ENCODE assay signal across 21 cellular contexts in genomic region chr10:130707389-130707979, GRCh38.
DNase-seq lines count a peak whose midpoint lies in the region; ATAC-seq, FAIRE-seq and TF ChIP-seq lines count a peak whose summit lies in the region.
"Had no signal": no experiment of that assay in that cellular context is flagged by ENCODE, and none has a peak within 500 bp of the region (broad histone marks: within the 10 kb centered on the region; RNA-seq: fewer than 3 reads in every experiment).

No MANE protein-coding gene starts in this region.

- no peak overlapping the region for H2AFZ ChIP-seq in H9 (ENCODE audit: low read length)
- no peak overlapping the region for H2AFZ ChIP-seq in K562 (ENCODE audit: low read depth, low read length)

- H3K9me1 ChIP-seq in K562 (ENCODE audit: control insufficient read depth, insufficient read depth, low read length) = no peaks in the 10 kb centered on the region

- H3K4me1 ChIP-seq in A549 (no peaks in the 10 kb centered on the region), H9 (ENCODE audit: insufficient read depth, low read length) (no peaks in the 10 kb centered on the region), K562 (replicated peaks in 1 of 2; ENCODE audit: control insufficient read depth in 2 of 2, insufficient read depth in 2 of 2, low read length in 2 of 2) (peaks cover 0 to 3% of the 10 kb centered on the region in 2 experiments; a peak in 2 of 5 replicates)
- H3K4me1 ChIP-seq: SJCRH30 had no signal

- POLR2A ChIA-PET in A549 (lab: Yijun Ruan, JAX) (no interaction called here), K562 (lab: Yijun Ruan, JAX) (interaction anchor here (0.6 kb wide), 1 partner anchor 22 kb away, joined by 3 read pairs; no protein-coding TSS in a partner anchor)

- TF ChIP-seq EP300 in A549 (IDR thresholded peaks at IDR 0.05) (no peak), K562 (IDR thresholded peaks at IDR 0.05; ENCODE audit: low read length) (no peak)

- DNase-seq in A549 (ENCODE audit: low read depth in 1 of 2, low spot score in 1 of 2) (peak in 1 of 2 experiments; percentile 7), H9 (peak; percentile 43), NCI-H526 treated with DMSO at 0.1 percent for 48 hours (lab: John Stamatoyannopoulos, UW) (peak; percentile 1), K562 (ENCODE audit: extremely low read depth in 1 of 4, low spot score in 3 of 4) (peak in 1 of 4 experiments; percentile 2), NCI-H1092 (lab: John Stamatoyannopoulos, UW) (no peak), hippocampal formation (lab: John Stamatoyannopoulos, UW) (no peak), inferior parietal cortex (ENCODE audit: extremely low spot score) (no peak)
- no peak for DNase-seq in activated T-cell treated with anti-CD3 and anti-CD28 coated beads, Interleukin-2, amount 50 U/mL, for 4 hours
- DNase-seq: HCEC 1CT, IMR-90, Kasumi-1, NCI-H1048, NCI-H1436, NCI-H2029, NCI-H345, NCI-H524 treated with DMSO at 0.1 percent for 48 hours, SJCRH30, T-helper 1 cell had no signal

- H4K5ac ChIP-seq in H9 (ENCODE audit: insufficient read length, low read depth, low read length) = no peak overlapping the region

- H3K36me3 Mint-ChIP-seq in H9 (ENCODE audit: insufficient read depth in 1 of 3, low read depth in 3 of 3) = no peaks in the 10 kb centered on the region
- H3K36me3 Mint-ChIP-seq in activated T-cell treated with anti-CD3 and anti-CD28 coated beads, Interleukin-2, amount 50 U/mL, for 4 hours (ENCODE audit: insufficient read depth) = no peaks in the 10 kb centered on the region

- H3K79me2 ChIP-seq in H9 (ENCODE audit: insufficient read depth, low read length) (no peaks in the 10 kb centered on the region), K562 (ENCODE audit: control insufficient read depth, insufficient read depth, low read length) (no peaks in the 10 kb centered on the region)

- H3K4me3 Mint-ChIP-seq in H9 = no peak overlapping the region
- no peak overlapping the region for H3K4me3 Mint-ChIP-seq in activated T-cell treated with anti-CD3 and anti-CD28 coated beads, Interleukin-2, amount 50 U/mL, for 4 hours
- H3K4me3 Mint-ChIP-seq: B cell had no signal

- TF ChIP-seq POLR2A in A549 (IDR thresholded peaks at IDR 0.05; ENCODE audit: low read length) (no peak), K562 (conservative IDR thresholded peaks at IDR 0.05) (no peak)

- H3K9me3 ChIP-seq in A549 (no peaks in the 10 kb centered on the region), H9 (ENCODE audit: control insufficient read depth, low read depth, low read length) (no peaks in the 10 kb centered on the region), K562 (replicated peaks; ENCODE audit: control insufficient read depth, insufficient read depth, low read depth, low read length) (no peaks in the 10 kb centered on the region)
- H3K9me3 ChIP-seq: SJCRH30 had no signal

- no peak overlapping the region for H2BK5ac ChIP-seq in H9 (ENCODE audit: insufficient read length, low read length)

- FAIRE-seq in A549 (lab: Jason Lieb, UNC) = no peak
- no peak for FAIRE-seq in K562 (lab: Jason Lieb, UNC)
- FAIRE-seq: HTR-8/SVneo, RCC 7860 had no signal

- H2BK12ac ChIP-seq in H9 (ENCODE audit: insufficient read length, low read depth, low read length) = no peak overlapping the region

- TF ChIP-seq CTCF in A549 (IDR thresholded peaks at IDR 0.05) = no peak
- peak; percentile 60; the same call in 2 of the 3 replicates for TF ChIP-seq CTCF in H9 (conservative IDR thresholded peaks at IDR 0.05)
- 0 out of 6 replicates have a peak, but pooled peaks of 2 of the 3 experiments have one; percentile 5 to 23 for TF ChIP-seq CTCF in K562 (IDR thresholded peaks at IDR 0.05 in 2 of 3, conservative IDR thresholded peaks at IDR 0.05 in 1 of 3; ENCODE audit: insufficient read depth in 2 of 3, low read depth in 1 of 3, low read length in 3 of 3)

- no peak overlapping the region for H3K4me2 ChIP-seq in A549
- no peak overlapping the region for H3K4me2 ChIP-seq in H9 (ENCODE audit: insufficient read depth, insufficient read length, low read length)
- H3K4me2 ChIP-seq in K562 (ENCODE audit: insufficient read depth, low read length) = no peak overlapping the region

- no peak overlapping the region for H3K9ac ChIP-seq in H9 (ENCODE audit: extremely low read depth, insufficient read length, low read length)
- H3K9ac ChIP-seq in K562 (ENCODE audit: insufficient read depth in 1 of 2, low read depth in 2 of 2, low read length in 2 of 2) = no peak overlapping the region

- peaks cover 8% of the 10 kb centered on the region for H3K27me3 Mint-ChIP-seq in H9 (ENCODE audit: low read depth)
- no peaks in the 10 kb centered on the region for H3K27me3 Mint-ChIP-seq in activated T-cell treated with anti-CD3 and anti-CD28 coated beads, Interleukin-2, amount 50 U/mL, for 4 hours (ENCODE audit: low read depth)
- H3K27me3 Mint-ChIP-seq: B cell had no signal

- no peak overlapping the region for H3K14ac ChIP-seq in H9 (ENCODE audit: insufficient read depth, low read length)

- no peak overlapping the region for H3K18ac ChIP-seq in H9 (ENCODE audit: insufficient read length, low read depth, low read length)

- H3K27me3 ChIP-seq in H9 (ENCODE audit: insufficient read depth, low read length) (no peaks in the 10 kb centered on the region), K562 (ENCODE audit: control insufficient read depth in 2 of 2, insufficient read depth in 2 of 2, low read length in 2 of 2) (no peaks in the 10 kb centered on the region; a peak in 1 of 5 replicates)
- H3K27me3 ChIP-seq: SJCRH30 had no signal

- peaks cover 0 to 5% of the 10 kb centered on the region in 2 experiments; a peak in 1 of 4 replicates for H3K4me1 Mint-ChIP-seq in H9
- no peaks in the 10 kb centered on the region for H3K4me1 Mint-ChIP-seq in activated T-cell treated with anti-CD3 and anti-CD28 coated beads, Interleukin-2, amount 50 U/mL, for 4 hours (ENCODE audit: low read depth)
- H3K4me1 Mint-ChIP-seq: B cell had no signal

- no peak overlapping the region for H3K23ac ChIP-seq in H9 (ENCODE audit: insufficient read length, low read depth, low read length)

- H3K79me1 ChIP-seq in H9 (ENCODE audit: insufficient read depth, low read depth, low read length, poor library complexity, severe bottlenecking) = no peaks in the 10 kb centered on the region

- H3K23me2 ChIP-seq in H9 (ENCODE audit: insufficient read length, low read depth, low read length, poor library complexity, severe bottlenecking) = no peaks in the 10 kb centered on the region

- WGBS in A549 (ENCODE audit: missing lambda C conversion rate) = 3% methylated on average over 7 of the region's 7 CpGs
- WGBS in H9 (ENCODE audit: extremely low coverage, insufficient read length, low lambda C conversion rate) = no CpG with 5 or more reads among the region's 7 CpGs
- WGBS in K562 (ENCODE audit: insufficient coverage, low coverage, missing lambda C conversion rate) = 5% methylated on average over 6 of the region's 7 CpGs

- H3K36me3 ChIP-seq in K562 (ENCODE audit: control insufficient read depth, insufficient read depth, low read length) = no peaks in the 10 kb centered on the region
- H3K36me3 ChIP-seq: SJCRH30 had no signal

- BruUV-seq in K562 (replicated peaks; lab: Mats Ljungman, UMichigan) = no TSS peak

- no peak overlapping the region for H3K4ac ChIP-seq in H9 (ENCODE audit: low read depth, low read length)

- in situ Hi-C loops in K562 (cut with MboI) = no loop called here

- H4K91ac ChIP-seq in H9 (ENCODE audit: insufficient read length, low read depth, low read length) = no peak overlapping the region

- intact Hi-C loops in K562 (cut with micrococcal nuclease) = no loop called here

- H2BK120ac ChIP-seq in H9 (ENCODE audit: low read depth, low read length, poor library complexity, severe bottlenecking) = no peak overlapping the region

- H4K20me1 ChIP-seq in H9 (ENCODE audit: control insufficient read depth, insufficient read depth, insufficient read length) (no peaks in the 10 kb centered on the region), K562 (replicated peaks; ENCODE audit: control insufficient read depth, insufficient read depth, low read length) (no peaks in the 10 kb centered on the region)

- H3K56ac ChIP-seq in H9 (ENCODE audit: insufficient read length, low read depth, low read length) = no peak overlapping the region

- CTCF ChIA-PET in A549 (lab: Yijun Ruan, JAX) (no interaction called here), K562 (lab: Yijun Ruan, JAX; ENCODE audit: low intra/inter-chr PET ratio) (no interaction called here)

- H3K9me3 Mint-ChIP-seq in H9 = no peaks in the 10 kb centered on the region
- no peaks in the 10 kb centered on the region for H3K9me3 Mint-ChIP-seq in activated T-cell treated with anti-CD3 and anti-CD28 coated beads, Interleukin-2, amount 50 U/mL, for 4 hours

- H2BK15ac ChIP-seq in H9 (ENCODE audit: low read depth, low read length) = no peak overlapping the region

- ATAC-seq in A549 (peak in 1 of 2 experiments; percentile 45; a peak in 1 of 6 replicates), K562 (peak; percentile 65; the same call in 2 of the 3 replicates)
- ATAC-seq in activated T-cell treated with anti-CD3 and anti-CD28 coated beads, Interleukin-2, amount 50 U/mL, for 4 hours = no peak

- H2AK5ac ChIP-seq in H9 (ENCODE audit: insufficient read length, low read length) = no peak overlapping the region

- no peak overlapping the region for H3K27ac Mint-ChIP-seq in H9
- H3K27ac Mint-ChIP-seq: B cell had no signal

- no peak overlapping the region for H4K8ac ChIP-seq in H9 (replicated peaks; ENCODE audit: insufficient read length, low read depth, low read length)

- no peak for TF ChIP-seq RAD21 in A549 (conservative IDR thresholded peaks at IDR 0.05 in 1 of 2, IDR thresholded peaks at IDR 0.05 in 1 of 2)
- TF ChIP-seq RAD21 in K562 (CRISPR knock-in tag; conservative IDR thresholded peaks at IDR 0.05 in 1 of 2, IDR thresholded peaks at IDR 0.05 in 1 of 2) = no peak

- H3T11ph ChIP-seq in H9 (ENCODE audit: low read length) = no peak overlapping the region

- H3K27ac ChIP-seq in A549 (no peak overlapping the region), H9 (ENCODE audit: insufficient read length, low read depth, low read length) (no peak overlapping the region), K562 (ENCODE audit: extremely low read depth, low read depth, low read length) (no peak overlapping the region)
- H3K27ac ChIP-seq: SJCRH30 had no signal

- no peak overlapping the region for H3K4me3 ChIP-seq in A549
- H3K4me3 ChIP-seq in K562 = no peak overlapping the region
- H3K4me3 ChIP-seq: SJCRH30 had no signal

- H2BK20ac ChIP-seq in H9 (ENCODE audit: low read depth, low read length, poor library complexity, severe bottlenecking) = no peak overlapping the region

TF ChIP-seq in A549, 52 proteins besides CTCF, POLR2A, EP300 and RAD21 (continues in another document):
- TF ChIP-seq ZNF302 (CRISPR knock-in tag; IDR thresholded peaks at IDR 0.05) = no peak

TF ChIP-seq in K562, 482 proteins besides CTCF, POLR2A, EP300 and RAD21 (continues in another document):
- no peak for TF ChIP-seq ZBTB17 (CRISPR knock-in tag; IDR thresholded peaks at IDR 0.05)
- TF ChIP-seq CSDE1 (IDR thresholded peaks at IDR 0.05) = no peak
- TF ChIP-seq SMARCB1 (IDR thresholded peaks at IDR 0.05; ENCODE audit: insufficient read length, low read depth) = no peak
- TF ChIP-seq FOXJ3 (CRISPR knock-in tag; IDR thresholded peaks at IDR 0.05) = no peak
- TF ChIP-seq BCL6 (CRISPR knock-in tag; IDR thresholded peaks at IDR 0.05) = no peak
- TF ChIP-seq BDP1 (IDR thresholded peaks at IDR 0.05; ENCODE audit: insufficient read depth, insufficient read length) = no peak

Comparison
In these comparisons a context has a peak if more than half of its experiments do, and no peak if none do; other contexts are left out.
1. DNase-seq: peak in H9 (single experiment) and NCI-H526 treated with DMSO at 0.1 percent for 48 hours (single experiment); none in NCI-H1092 (single experiment), hippocampal formation (0 of 2), activated T-cell treated with anti-CD3 and anti-CD28 coated beads, Interleukin-2, amount 50 U/mL, for 4 hours (single experiment) and inferior parietal cortex (single experiment).
2. Of the 35 proteins assayed by ChIP-seq in both K562 and A549: peak only in K562: CTCF; only in A549: none; in both: USF2; in neither: 33.